9 cellular contexts compared by ENCODE assay signal in the genomic region with DNA sequence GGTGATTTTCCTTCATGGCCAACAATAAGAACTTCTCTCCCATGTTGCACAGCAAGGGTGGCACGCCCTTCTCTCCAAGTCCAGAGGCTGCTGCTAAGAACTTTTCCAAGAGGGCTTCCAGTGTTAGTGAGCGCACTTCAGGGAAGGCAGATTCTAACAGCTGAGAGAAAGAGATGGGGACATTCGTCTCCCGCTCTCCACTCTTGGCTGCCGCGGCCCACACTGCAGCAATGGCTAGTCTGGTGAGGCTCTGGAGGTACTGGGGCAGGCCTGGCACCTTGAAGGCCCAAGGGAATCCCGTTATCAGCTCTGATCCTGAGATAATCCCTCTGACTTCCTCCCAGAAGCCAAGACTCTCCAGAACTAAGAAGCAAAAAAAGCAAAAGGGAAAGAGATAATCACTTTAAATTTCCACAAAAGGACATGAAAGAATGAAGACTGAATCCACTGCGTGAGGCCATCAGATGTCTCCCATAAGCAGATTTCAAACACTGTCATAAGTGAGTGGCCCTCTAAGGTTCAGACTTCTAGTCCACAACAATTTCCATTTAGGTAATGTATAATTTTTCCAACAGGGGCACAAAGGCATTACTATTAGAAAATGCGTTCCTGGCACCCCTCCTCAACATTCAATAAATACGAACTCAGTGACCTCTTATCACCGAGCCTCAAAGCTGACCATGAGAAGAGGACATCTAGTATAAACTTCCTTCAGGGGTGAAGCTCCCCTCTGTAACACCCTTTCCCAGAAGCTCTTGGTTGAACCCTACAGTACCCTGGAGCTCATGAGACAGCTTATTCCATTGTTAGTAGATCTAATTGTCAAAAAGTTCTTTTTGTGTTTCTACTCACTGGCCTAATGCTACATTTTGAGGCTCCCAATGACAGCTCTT.
DNase-seq lines count a peak whose midpoint lies in the region; ATAC-seq lines count a peak whose summit lies in the region.
"Had no signal": no experiment of that assay in that cellular context is flagged by ENCODE, and none has a peak within 500 bp of the region (broad histone marks: within the 10 kb centered on the region; RNA-seq: fewer than 3 reads in every experiment).

No MANE protein-coding gene starts in this region.

- peaks cover 39% of the 10 kb centered on the region for H3K36me3 Mint-ChIP-seq in activated CD4-positive, alpha-beta memory T cell treated with anti-CD3 and anti-CD28 coated beads for 36 hours

- no peak for DNase-seq in activated CD4-positive, alpha-beta memory T cell treated with anti-CD3 and anti-CD28 coated beads for 36 hours
- DNase-seq in right cardiac atrium = peak in 2 of 3 donors; percentile 55 to 58
- DNase-seq in activated T-cell treated with anti-CD3 and anti-CD28 coated beads, Interleukin-2, amount 50 U/mL, for 48 hours = no peak
- DNase-seq: endodermal cell, NCI-H1105 treated with DMSO at 0.1 percent for 48 hours had no signal

- 83% methylated on average over 11 of the region's 11 CpGs for WGBS in right cardiac atrium

- H3K36me3 ChIP-seq in stomach smooth muscle (ENCODE audit: control insufficient read depth in 2 of 2, insufficient read depth in 2 of 2, low read length in 2 of 2) = peaks cover 0 to 5% of the 10 kb centered on the region in 2 donors

- peaks cover 28% of the 10 kb centered on the region for H3K4me1 Mint-ChIP-seq in activated CD4-positive, alpha-beta memory T cell treated with anti-CD3 and anti-CD28 coated beads for 36 hours (ENCODE audit: low read depth)

- POLR2A ChIA-PET in activated CD4-positive, alpha-beta memory T cell treated with anti-CD3 and anti-CD28 coated beads for 36 hours (lab: Charles Lee) = interaction anchor here (0.9 to 1.6 kb wide), 2 partner anchors 26 to 94 kb away, joined by 3 read pairs; no protein-coding TSS in a partner anchor

- H3K9me3 ChIP-seq in right cardiac atrium (ENCODE audit: control insufficient read depth, low read length) = no peaks in the 10 kb centered on the region
- no peaks in the 10 kb centered on the region for H3K9me3 ChIP-seq in stomach smooth muscle (ENCODE audit: control insufficient read depth in 2 of 2, low read length in 2 of 2)

- H3K27ac Mint-ChIP-seq in activated CD4-positive, alpha-beta memory T cell treated with anti-CD3 and anti-CD28 coated beads for 36 hours = peak overlapping the region; percentile 58
- H3K27ac Mint-ChIP-seq: endodermal cell had no signal

- CTCF ChIA-PET in activated CD4-positive, alpha-beta memory T cell treated with anti-CD3 and anti-CD28 coated beads for 36 hours (lab: Charles Lee) = interaction anchor here (1.1 kb wide), 1 partner anchor 192 kb away, joined by 3 read pairs; no protein-coding TSS in a partner anchor

- H3K4me1 ChIP-seq in right cardiac atrium (ENCODE audit: control insufficient read depth, insufficient read depth, low read length) (peaks cover 6% of the 10 kb centered on the region), stomach smooth muscle (ENCODE audit: control insufficient read depth, insufficient read depth, low read length) (peaks cover 5% of the 10 kb centered on the region)

- H3K9ac ChIP-seq in stomach smooth muscle (ENCODE audit: low read length in 2 of 2) = no peak overlapping the region

- no peak overlapping the region for H3K4me3 Mint-ChIP-seq in activated CD4-positive, alpha-beta memory T cell treated with anti-CD3 and anti-CD28 coated beads for 36 hours
- H3K4me3 Mint-ChIP-seq: endodermal cell had no signal

- H3K27ac ChIP-seq in right cardiac atrium (ENCODE audit: low read length) (peak overlapping the region; percentile 59), stomach smooth muscle (ENCODE audit: low read length) (peak overlapping the region; percentile 53)

- intact Hi-C loops in activated CD4-positive, alpha-beta memory T cell treated with anti-CD3 and anti-CD28 coated beads for 36 hours (cut with micrococcal nuclease) = loop anchor here (1.0 to 5.0 kb wide), 2 partner anchors 94 to 184 kb away; no protein-coding TSS in a partner anchor
- intact Hi-C loops in right cardiac atrium (cut with DNase I) = no loop called here

- no peaks in the 10 kb centered on the region for H3K27me3 Mint-ChIP-seq in activated CD4-positive, alpha-beta memory T cell treated with anti-CD3 and anti-CD28 coated beads for 36 hours

- H3K4me3 ChIP-seq in right cardiac atrium (ENCODE audit: low read length) (no peak overlapping the region), stomach smooth muscle (ENCODE audit: low read length in 2 of 2) (no peak overlapping the region)

- peak; percentile 16 for ATAC-seq in HG03135 (IDR thresholded peaks at IDR 0.05; ENCODE audit: unreplicated experiment)
- ATAC-seq in right cardiac atrium = peak in 1 of 2 donors; percentile 52
- no peak for ATAC-seq in HG03097 (IDR thresholded peaks at IDR 0.05; ENCODE audit: low FRiP score, unreplicated experiment)
- no peak for ATAC-seq in GM21367 (IDR thresholded peaks at IDR 0.05; ENCODE audit: unreplicated experiment)

- no peaks in the 10 kb centered on the region for H3K9me3 Mint-ChIP-seq in activated CD4-positive, alpha-beta memory T cell treated with anti-CD3 and anti-CD28 coated beads for 36 hours

- no peaks in the 10 kb centered on the region for H3K27me3 ChIP-seq in right cardiac atrium (ENCODE audit: control insufficient read depth, insufficient read depth)
- no peaks in the 10 kb centered on the region for H3K27me3 ChIP-seq in stomach smooth muscle (ENCODE audit: control insufficient read depth in 1 of 2, insufficient read depth in 2 of 2, low read length in 2 of 2)

Comparison
In these comparisons a context has a peak if more than half of its experiments do, and no peak if none do; other contexts are left out.
1. DNase-seq: peak in right cardiac atrium (2 of 3); none in activated CD4-positive, alpha-beta memory T cell treated with anti-CD3 and anti-CD28 coated beads for 36 hours (single experiment) and activated T-cell treated with anti-CD3 and anti-CD28 coated beads, Interleukin-2, amount 50 U/mL, for 48 hours (0 of 2).